Comparison of ENCODE assay signal across 8 cellular contexts in genomic region chr12:92649511-92650227, GRCh38. TPM values are rescaled to one million over a fixed set of nuclear protein-coding genes. Genes with fewer than 3 reads are reported as not detected.
DNase-seq lines count a peak whose midpoint lies in the region; ATAC-seq lines count a peak whose summit lies in the region.

No MANE protein-coding gene starts in this region.

- POLR2A ChIA-PET in CD4-positive, alpha-beta memory T cell (lab: Charles Lee; ENCODE audit: partially characterized antibody): interaction anchor here (0.8 to 2.1 kb wide), 7 partner anchors 20 to 1268 kb away, joined by 3 to 15 read pairs (median 3); partner anchors contain the start of gene BTG1

- CTCF ChIA-PET in CD4-positive, alpha-beta memory T cell (lab: Charles Lee; ENCODE audit: partially characterized antibody): interaction anchor here (0.9 to 5.7 kb wide), 26 partner anchors 10 to 1294 kb away, joined by 3 to 65 read pairs (median 4); partner anchors contain the start of gene BTG1

- no peaks in the 10 kb centered on the region for H3K36me3 ChIP-seq in CD4-positive, alpha-beta memory T cell (ENCODE audit: insufficient read depth, low read length)

- ATAC-seq in GM19452 (IDR thresholded peaks at IDR 0.05; ENCODE audit: unreplicated experiment) (peak; percentile 81), naive B cell (ENCODE audit: low read depth in 2 of 2) (peak; percentile 82 to 84)
- ATAC-seq in stimulated activated naive B cell treated with anti-CD40 and anti-IgM and Interleukin-4, amounts not matched to agents 10 μg/mL and 1 μg/mL and 100 μg/mL, for 72 hours (replicated peaks): peak; percentile 92 to 96

- peaks cover 0 to 4% (median 0%) of the 10 kb centered on the region in 8 donors for H3K9me3 Mint-ChIP-seq in CD4-positive, alpha-beta memory T cell
- no peaks in the 10 kb centered on the region for H3K9me3 Mint-ChIP-seq in naive B cell
- H3K9me3 Mint-ChIP-seq in stimulated activated naive B cell treated with anti-CD40 and anti-IgM and Interleukin-4, amounts not matched to agents 10 μg/mL and 1 μg/mL and 100 μg/mL, for 72 hours: no peaks in the 10 kb centered on the region

- peaks cover 0 to 6% (median 4%) of the 10 kb centered on the region in 4 donors for H3K4me1 Mint-ChIP-seq in CD4-positive, alpha-beta memory T cell
- peaks cover 0 to 4% (median 0%) of the 10 kb centered on the region in 3 donors for H3K4me1 Mint-ChIP-seq in naive B cell
- H3K4me1 Mint-ChIP-seq in stimulated activated naive B cell treated with anti-CD40 and anti-IgM and Interleukin-4, amounts not matched to agents 10 μg/mL and 1 μg/mL and 100 μg/mL, for 72 hours: peaks cover 5 to 8% of the 10 kb centered on the region in 2 donors

- H3K4me1 ChIP-seq in CD4-positive, alpha-beta memory T cell (ENCODE audit: insufficient read depth, low read length): no peaks in the 10 kb centered on the region

- H3K9me3 ChIP-seq in CD4-positive, alpha-beta memory T cell (ENCODE audit: control insufficient read depth in 1 of 2, low read length in 2 of 2): no peaks in the 10 kb centered on the region

- H3K4me3 Mint-ChIP-seq in CD4-positive, alpha-beta memory T cell: no peak overlapping the region
- H3K4me3 Mint-ChIP-seq in naive B cell: no peak overlapping the region
- H3K4me3 Mint-ChIP-seq in stimulated activated naive B cell treated with anti-CD40 and anti-IgM and Interleukin-4, amounts not matched to agents 10 μg/mL and 1 μg/mL and 100 μg/mL, for 72 hours: no peak overlapping the region

- intact Hi-C loops in CD4-positive, alpha-beta memory T cell (cut with micrococcal nuclease): loop anchor here (1.0 to 10.0 kb wide), 10 partner anchors 55 to 1705 kb away; no protein-coding TSS in a partner anchor

- DNase-seq in CD4-positive, alpha-beta memory T cell: peak; percentile 55 to 68 (median 59)
- DNase-seq in HPDE6-E6E7 (ENCODE audit: extremely low spot score): peak; percentile 72
- peak; percentile 14 for DNase-seq in NK-92 (lab: John Stamatoyannopoulos, UW; ENCODE audit: unreplicated experiment)
- peak in 2 of 3 experiments; percentile 11 to 27 for DNase-seq in activated CD8-positive, alpha-beta memory T cell treated with anti-CD3 and anti-CD28 coated beads for 48 hours (ENCODE audit: low read depth in 2 of 3, low spot score in 2 of 3)
- DNase-seq in epidermal melanocyte (ENCODE audit: insufficient read length, low spot score): peak; percentile 71
- peak; percentile 53 for DNase-seq in naive B cell
- peak; percentile 40 for DNase-seq in stimulated activated naive B cell treated with anti-CD40 and anti-IgM and Interleukin-4, amounts not matched to agents 10 μg/mL and 1 μg/mL and 100 μg/mL, for 72 hours

- H3K4me3 ChIP-seq in CD4-positive, alpha-beta memory T cell (ENCODE audit: low read length in 2 of 2): no peak overlapping the region

- no peak overlapping the region for H3K27ac ChIP-seq in CD4-positive, alpha-beta memory T cell (ENCODE audit: low read depth, low read length)

- peak overlapping the region in 5 of 7 donors; percentile 31 to 74 (median 46) for H3K27ac Mint-ChIP-seq in CD4-positive, alpha-beta memory T cell
- peak overlapping the region in 3 of 6 donors; percentile 12 to 37 (median 23) for H3K27ac Mint-ChIP-seq in naive B cell
- no peak overlapping the region for H3K27ac Mint-ChIP-seq in stimulated activated naive B cell treated with anti-CD40 and anti-IgM and Interleukin-4, amounts not matched to agents 10 μg/mL and 1 μg/mL and 100 μg/mL, for 72 hours

- no peaks in the 10 kb centered on the region for H3K36me3 Mint-ChIP-seq in CD4-positive, alpha-beta memory T cell
- H3K36me3 Mint-ChIP-seq in naive B cell: no peaks in the 10 kb centered on the region
- H3K36me3 Mint-ChIP-seq in stimulated activated naive B cell treated with anti-CD40 and anti-IgM and Interleukin-4, amounts not matched to agents 10 μg/mL and 1 μg/mL and 100 μg/mL, for 72 hours: no peaks in the 10 kb centered on the region

- H3K27me3 Mint-ChIP-seq in CD4-positive, alpha-beta memory T cell: peaks cover 0 to 2% of the 10 kb centered on the region in 2 donors
- peaks cover 0 to 8% (median 0%) of the 10 kb centered on the region in 3 donors for H3K27me3 Mint-ChIP-seq in naive B cell
- H3K27me3 Mint-ChIP-seq in stimulated activated naive B cell treated with anti-CD40 and anti-IgM and Interleukin-4, amounts not matched to agents 10 μg/mL and 1 μg/mL and 100 μg/mL, for 72 hours: peaks cover 0 to 4% of the 10 kb centered on the region in 2 donors

- H3K27me3 ChIP-seq in CD4-positive, alpha-beta memory T cell (ENCODE audit: insufficient read depth, low read length): no peaks in the 10 kb centered on the region

RNA-seq across cellular contexts. Expression of gene PLEKHG7, which starts 53.1 kb away (rescaled TPM):
- not detected for total RNA-seq in CD4-positive, alpha-beta memory T cell
- under 1 TPM in 1 of 2 donors, not detected in 1; 0.16 TPM for polyA plus RNA-seq in CD4-positive, alpha-beta memory T cell
- under 1 TPM in 4 of 6 donors, not detected in 2; 0.08 to 0.20 (median 0.11) TPM for polyA plus RNA-seq in naive B cell (ENCODE audit: low read depth in 6 of 6)

Comparison
In these comparisons a context has a peak if more than half of its experiments do, and no peak if none do; other contexts are left out.
1. DNase-seq: peak in every context shown above with its lines; median percentile 72 in HPDE6-E6E7; 71 in epidermal melanocyte; 59 in CD4-positive, alpha-beta memory T cell; 53 in naive B cell; 40 in stimulated activated naive B cell treated with anti-CD40 and anti-IgM and Interleukin-4, amounts not matched to agents 10 μg/mL and 1 μg/mL and 100 μg/mL, for 72 hours; 19 in activated CD8-positive, alpha-beta memory T cell treated with anti-CD3 and anti-CD28 coated beads for 48 hours; 14 in NK-92.